ENCODE assay signal across 8 cellular contexts in the genomic region with DNA sequence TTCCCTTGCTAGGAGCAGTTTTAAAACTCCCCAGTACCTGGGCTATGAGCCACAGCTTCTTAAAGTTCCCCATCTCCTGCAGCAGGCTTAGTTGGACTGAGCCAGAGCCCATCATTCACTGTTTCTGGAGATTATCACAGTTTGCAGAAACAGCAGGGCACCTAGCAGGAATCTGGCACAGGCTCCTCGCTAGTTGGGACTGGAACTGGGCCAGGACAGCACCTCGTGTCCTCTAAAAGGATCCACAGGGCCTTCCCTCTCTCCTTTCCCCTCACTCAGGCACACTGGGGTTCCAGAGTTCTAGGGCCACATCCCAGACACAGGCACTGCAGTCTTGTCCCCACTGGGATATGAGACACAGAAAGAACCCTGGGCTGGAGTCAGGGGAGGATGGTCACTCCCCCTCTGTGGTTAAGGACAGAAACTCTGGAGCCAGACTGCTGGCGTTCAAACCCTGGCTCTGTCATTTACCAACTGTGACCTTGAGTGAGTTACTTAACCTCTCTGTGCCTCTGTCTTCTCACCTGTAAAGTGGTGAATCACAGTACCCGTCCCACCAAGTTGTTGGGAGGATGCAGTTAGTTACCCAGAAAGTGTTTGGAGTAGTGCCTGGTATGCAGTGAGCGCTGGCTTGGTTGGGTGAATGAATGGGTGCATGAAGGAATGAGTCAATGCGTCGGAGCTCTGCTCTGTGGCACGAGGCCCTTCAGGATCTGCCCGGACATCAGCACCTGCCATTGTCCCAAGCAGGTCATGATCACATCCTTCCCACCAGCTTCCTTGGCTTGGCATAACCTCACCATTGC. TPM values are rescaled to one million over a fixed set of nuclear protein-coding genes. Genes with fewer than 3 reads are reported as not detected.
A peak's percentile ranks its signal among the peaks of the same experiment; 100 is the strongest.
DNase-seq lines count a peak whose midpoint lies in the region; ATAC-seq and TF ChIP-seq lines count a peak whose summit lies in the region.

No MANE protein-coding gene starts in this region.

- no peaks in the 10 kb centered on the region for H3K36me3 ChIP-seq in ovary

- TF ChIP-seq POLR2A in ovary (IDR thresholded peaks at IDR 0.05) = no peak

- intact Hi-C loops in dorsolateral prefrontal cortex (cut with DNase I) (loop anchor here in 1 of 2 donors (5.0 kb wide), 1 partner anchor 33 kb away; no protein-coding TSS in a partner anchor), ovary (cut with DNase I) (no loop called here)

- 58 to 62% (median 60%) methylated on average over 9 of the region's 9 CpGs for WGBS in ovary, 3 donors

- H3K27me3 ChIP-seq in dorsolateral prefrontal cortex = no peaks in the 10 kb centered on the region
- no peaks in the 10 kb centered on the region for H3K27me3 ChIP-seq in ovary

- no peak overlapping the region for H3K4me3 ChIP-seq in dorsolateral prefrontal cortex
- no peak overlapping the region for H3K4me3 ChIP-seq in ovary

- ATAC-seq in HG03175 (IDR thresholded peaks at IDR 0.05; ENCODE audit: unreplicated experiment) = no peak

- DNase-seq in EL = peak; percentile 68
- peak; percentile 84 to 95 for DNase-seq in NCI-H446 (lab: John Stamatoyannopoulos, UW)
- DNase-seq in dorsolateral prefrontal cortex = peak in 1 of 10 donors; percentile 33
- DNase-seq in ovary = peak in 3 of 5 donors; percentile 68 to 78 (median 74)
- DNase-seq in stimulated activated CD4-positive, alpha-beta T cell treated with anti-CD3 and anti-CD28 coated beads, Interleukin-12 subunit alpha, Interleukin-12 subunit beta, amount 100 ng/mL, for 4 hours = no peak
- no peak for DNase-seq in NCI-H1930 (lab: John Stamatoyannopoulos, UW)
- DNase-seq in stimulated activated CD4-positive, alpha-beta T cell treated with anti-CD3 and anti-CD28 coated beads, Interleukin-1b, Interleukin-23, amount 100 ng/mL, for 48 hours = no peak

- no peak for TF ChIP-seq EP300 in ovary (IDR thresholded peaks at IDR 0.05)

- H3K9me3 ChIP-seq in ovary = no peaks in the 10 kb centered on the region

- H3K4me1 ChIP-seq in ovary (ENCODE audit: insufficient read depth) = peaks cover 26% of the 10 kb centered on the region

- H3K27ac ChIP-seq in dorsolateral prefrontal cortex = peak overlapping the region in 48 of 59 donors; percentile 23 to 97 (median 88)
- H3K27ac ChIP-seq in ovary = peak overlapping the region in 1 of 2 donors; percentile 59

- TF ChIP-seq CTCF in dorsolateral prefrontal cortex (IDR thresholded peaks at IDR 0.05 in 54 of 56, conservative IDR thresholded peaks at IDR 0.05 in 2 of 56; ENCODE audit: low read depth in 1 of 56, partially characterized antibody in 56 of 56) = no peak
- no peak for TF ChIP-seq CTCF in ovary (IDR thresholded peaks at IDR 0.05)

RNA-seq across cellular contexts. Expression of a gene that starts 18.8 kb away (rescaled TPM):
- 100 to 1,000 TPM in 2 of 120 experiments, 10 to 100 TPM in 118; 38.8 to 122 (median 62.6) TPM for total RNA-seq in dorsolateral prefrontal cortex
- 100 to 1,000 TPM in 4 of 7 donors, 10 to 100 TPM in 3; 37.3 to 183 (median 119) TPM for total RNA-seq in ovary
- 100 to 1,000 TPM in 1 of 2 donors, 10 to 100 TPM in 1; 84.0 to 313 TPM for polyA plus RNA-seq in ovary

Comparison
In these comparisons a context has a peak if more than half of its experiments do, and no peak if none do; other contexts are left out.
1. DNase-seq: peak in EL (single experiment), NCI-H446 (2 of 2) and ovary (3 of 5); none in stimulated activated CD4-positive, alpha-beta T cell treated with anti-CD3 and anti-CD28 coated beads, Interleukin-12 subunit alpha, Interleukin-12 subunit beta, amount 100 ng/mL, for 4 hours (single experiment), NCI-H1930 (0 of 2) and stimulated activated CD4-positive, alpha-beta T cell treated with anti-CD3 and anti-CD28 coated beads, Interleukin-1b, Interleukin-23, amount 100 ng/mL, for 48 hours (single experiment).